8 cellular contexts compared by ENCODE assay signal in the genomic region with DNA sequence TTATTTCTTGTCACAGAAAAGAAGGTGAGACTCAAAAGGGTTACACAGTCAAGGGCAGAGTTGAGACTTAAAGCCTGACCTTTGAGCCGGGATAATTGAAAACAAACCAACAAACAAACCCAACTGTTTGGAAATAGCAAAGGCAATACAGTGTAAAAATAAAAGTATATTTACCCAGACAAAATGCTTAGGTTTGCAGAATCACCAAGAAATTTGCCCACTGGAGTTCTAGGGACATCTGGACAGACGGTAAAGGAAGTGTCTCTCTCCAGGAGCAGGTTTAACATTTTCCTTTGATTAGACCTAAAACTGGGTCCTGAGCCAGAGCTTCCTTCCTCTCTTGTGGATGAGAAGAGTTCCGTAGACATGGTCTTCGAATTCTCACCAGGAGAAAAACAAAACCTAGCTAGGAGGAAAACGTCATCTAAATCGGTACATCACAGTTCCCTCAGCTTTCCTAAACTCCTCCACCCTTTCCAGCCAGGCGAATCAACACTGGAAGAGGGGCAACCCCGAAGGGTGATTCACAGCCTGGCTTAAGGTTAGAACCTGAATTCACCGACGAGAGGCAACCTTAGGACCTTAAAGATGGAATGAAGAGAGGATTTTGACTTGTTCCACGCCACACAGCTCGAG. TPM values are rescaled to one million over a fixed set of nuclear protein-coding genes. Genes with fewer than 3 reads are reported as not detected.
DNase-seq lines count a peak whose midpoint lies in the region; ATAC-seq and TF ChIP-seq lines count a peak whose summit lies in the region.

No MANE protein-coding gene starts in this region.

- no peak for ATAC-seq in HG02588 (IDR thresholded peaks at IDR 0.05; ENCODE audit: unreplicated experiment)
- ATAC-seq in GM18520 (IDR thresholded peaks at IDR 0.05; ENCODE audit: unreplicated experiment), result no peak

- H3K27ac Mint-ChIP-seq in CD4-positive, alpha-beta memory T cell, result peak overlapping the region in 3 of 7 donors; percentile 30 to 91 (median 84)
- H3K27ac Mint-ChIP-seq in neural crest cell (ENCODE audit: unreplicated experiment), result peak overlapping the region; percentile 98

- H3K9me3 Mint-ChIP-seq in CD4-positive, alpha-beta memory T cell, result no peaks in the 10 kb centered on the region
- no peaks in the 10 kb centered on the region for H3K9me3 Mint-ChIP-seq in neural crest cell

- no peaks in the 10 kb centered on the region for H3K9me3 ChIP-seq in CD4-positive, alpha-beta memory T cell (ENCODE audit: control insufficient read depth in 1 of 2, low read length in 2 of 2)
- no peaks in the 10 kb centered on the region for H3K9me3 ChIP-seq in MG63

- H3K27me3 Mint-ChIP-seq in CD4-positive, alpha-beta memory T cell, result no peaks in the 10 kb centered on the region
- H3K27me3 Mint-ChIP-seq in neural crest cell (ENCODE audit: low read depth), result no peaks in the 10 kb centered on the region

- no peaks in the 10 kb centered on the region for H3K36me3 ChIP-seq in CD4-positive, alpha-beta memory T cell (ENCODE audit: insufficient read depth, low read length)
- H3K36me3 ChIP-seq in MG63, result peaks cover 11% of the 10 kb centered on the region

- no peak for DNase-seq in CD4-positive, alpha-beta memory T cell
- DNase-seq in MG63 (peak; percentile 48), dorsolateral prefrontal cortex (no peak), neural crest cell (ENCODE audit: low read depth, low spot score) (no peak), head of caudate nucleus (no peak)
- no peak for DNase-seq in stimulated activated CD4-positive, alpha-beta T cell treated with anti-CD3 and anti-CD28 coated beads, Interleukin-4, amount 100 ng/mL, for 24 hours

- H3K27ac ChIP-seq in CD4-positive, alpha-beta memory T cell (ENCODE audit: low read depth, low read length), result peak overlapping the region; percentile 20
- H3K27ac ChIP-seq in dorsolateral prefrontal cortex, result no peak overlapping the region

- H3K4me1 Mint-ChIP-seq in CD4-positive, alpha-beta memory T cell, result peaks cover 5 to 16% (median 10%) of the 10 kb centered on the region in 4 donors
- H3K4me1 Mint-ChIP-seq in neural crest cell, result peaks cover 27% of the 10 kb centered on the region

- POLR2A ChIA-PET in CD4-positive, alpha-beta memory T cell (lab: Charles Lee; ENCODE audit: partially characterized antibody), result interaction anchor here (0.6 to 3.5 kb wide), 9 partner anchors 9 to 1266 kb away, joined by 3 to 56 read pairs (median 4); a partner anchor contains a TSS

- peaks cover 13% of the 10 kb centered on the region for H3K4me1 ChIP-seq in CD4-positive, alpha-beta memory T cell (ENCODE audit: insufficient read depth, low read length)

- CTCF ChIA-PET in CD4-positive, alpha-beta memory T cell (lab: Charles Lee; ENCODE audit: partially characterized antibody), result interaction anchor here (1.2 to 15.5 kb wide), 3 partner anchors 21 to 212 kb away, joined by 4 to 314 read pairs (median 4); a partner anchor contains a TSS

- peak overlapping the region; percentile 43 to 71 for H3K4me3 ChIP-seq in CD4-positive, alpha-beta memory T cell (ENCODE audit: low read length in 2 of 2)
- H3K4me3 ChIP-seq in MG63 (peak overlapping the region; percentile 68), dorsolateral prefrontal cortex (peak overlapping the region; percentile 27 to 77 (median 61))

- peak overlapping the region; percentile 77 to 90 (median 88) for H3K4me3 Mint-ChIP-seq in CD4-positive, alpha-beta memory T cell
- H3K4me3 Mint-ChIP-seq in neural crest cell, result peak overlapping the region; percentile 88

- no peaks in the 10 kb centered on the region for H3K36me3 Mint-ChIP-seq in CD4-positive, alpha-beta memory T cell
- H3K36me3 Mint-ChIP-seq in neural crest cell (ENCODE audit: low read depth), result no peaks in the 10 kb centered on the region

- TF ChIP-seq CTCF in dorsolateral prefrontal cortex (IDR thresholded peaks at IDR 0.05 in 54 of 56, conservative IDR thresholded peaks at IDR 0.05 in 2 of 56; ENCODE audit: low read depth in 1 of 56, partially characterized antibody in 56 of 56) (no peak), neural crest cell (conservative IDR thresholded peaks at IDR 0.05) (no peak)

- H3K27me3 ChIP-seq in CD4-positive, alpha-beta memory T cell (ENCODE audit: insufficient read depth, low read length), result no peaks in the 10 kb centered on the region
- no peaks in the 10 kb centered on the region for H3K27me3 ChIP-seq in MG63
- no peaks in the 10 kb centered on the region for H3K27me3 ChIP-seq in dorsolateral prefrontal cortex

- intact Hi-C loops in CD4-positive, alpha-beta memory T cell (cut with micrococcal nuclease), result loop anchor here (1.0 to 10.0 kb wide), 3 partner anchors 118 to 1784 kb away; a partner anchor contains a TSS
- intact Hi-C loops in dorsolateral prefrontal cortex (cut with DNase I), result loop anchor here (10.0 kb wide), 2 partner anchors 116 to 576 kb away; a partner anchor contains a TSS
- intact Hi-C loops in head of caudate nucleus (cut with DNase I), result no loop called here

RNA-seq across cellular contexts. Expression of a gene that starts 0.7 kb away (rescaled TPM):
- not detected for total RNA-seq in CD4-positive, alpha-beta memory T cell
- polyA plus RNA-seq in CD4-positive, alpha-beta memory T cell, result not detected
- total RNA-seq in MG63 (2014; rRNA removed; shearing (Covaris generic); ENCODE audit: low replicate concordance), result 20.2 and 23.9 TPM in 2 replicates
- total RNA-seq in dorsolateral prefrontal cortex (1 to 10 TPM in 6 of 120 experiments, under 1 TPM in 37, not detected in 77; 0.23 to 1.5 (median 0.50) TPM), neural crest cell (22.5 and 22.7 TPM in 2 replicates)

RNA-seq across cellular contexts. Expression of a gene that starts 7.1 kb away (rescaled TPM):
- 10 to 100 TPM; 19.3 to 20.4 TPM for total RNA-seq in CD4-positive, alpha-beta memory T cell
- polyA plus RNA-seq in CD4-positive, alpha-beta memory T cell, result 10 to 100 TPM; 17.2 to 18.9 TPM
- total RNA-seq in MG63 (2014; rRNA removed; shearing (Covaris generic); ENCODE audit: low replicate concordance), result 34.5 and 76.2 TPM in 2 replicates
- 10 to 100 TPM; 31.8 to 57.6 (median 42.1) TPM for total RNA-seq in dorsolateral prefrontal cortex
- 64.9 and 66.8 TPM in 2 replicates for total RNA-seq in neural crest cell

RNA-seq across cellular contexts. Expression of a gene that starts 21.6 kb away (rescaled TPM):
- 10 to 100 TPM; 84.7 to 85.6 TPM for total RNA-seq in CD4-positive, alpha-beta memory T cell
- polyA plus RNA-seq in CD4-positive, alpha-beta memory T cell, result 10 to 100 TPM in 1 of 2 donors, 1 to 10 TPM in 1; 4.1 to 16.7 TPM
- 41.6 and 42.9 TPM in 2 replicates for total RNA-seq in MG63 (2014; rRNA removed; shearing (Covaris generic); ENCODE audit: low replicate concordance)
- 10 to 100 TPM; 50.2 to 81.2 (median 66.4) TPM for total RNA-seq in dorsolateral prefrontal cortex
- 100 and 104 TPM in 2 replicates for total RNA-seq in neural crest cell

RNA-seq across cellular contexts. Expression of a gene that starts 56.5 kb away (rescaled TPM):
- total RNA-seq in CD4-positive, alpha-beta memory T cell, result not detected
- polyA plus RNA-seq in CD4-positive, alpha-beta memory T cell, result not detected
- total RNA-seq in MG63 (2014; rRNA removed; shearing (Covaris generic); ENCODE audit: low replicate concordance), result not detected in 2 replicates
- total RNA-seq in dorsolateral prefrontal cortex, result under 1 TPM in 24 of 120 experiments, not detected in 96; 0.14 to 0.78 (median 0.35) TPM
- total RNA-seq in neural crest cell, result 8.5 and 9.7 TPM in 2 replicates
